Comparison of ENCODE assay signal across 2 cellular contexts in the genomic region with DNA sequence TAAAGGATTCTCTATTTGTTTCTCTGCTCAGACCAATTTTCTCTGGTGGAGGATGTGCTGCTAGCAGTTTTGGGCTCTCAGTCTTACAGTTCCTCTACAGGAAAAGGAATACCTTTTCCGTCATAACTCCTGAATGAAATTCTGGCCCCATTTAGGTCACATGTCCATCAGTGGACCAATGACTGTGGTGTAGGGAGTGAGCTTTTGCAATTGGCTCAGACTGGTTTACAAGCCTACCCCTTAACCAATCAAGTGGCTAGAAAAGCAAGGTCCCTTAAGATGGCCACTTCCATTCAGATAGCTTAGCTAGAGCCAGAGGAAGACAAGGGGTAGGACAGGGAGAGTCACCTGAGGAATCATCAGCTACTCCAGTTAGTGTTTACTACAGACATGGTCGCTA.
TF ChIP-seq lines count a peak whose summit lies in the region.

No MANE protein-coding gene starts in this region.

TF ChIP-seq in HepG2, 621 proteins besides CTCF, POLR2A, EP300 and RAD21:
- TF ChIP-seq SAFB2 (CRISPR knock-in tag; IDR thresholded peaks at IDR 0.05; ENCODE audit: borderline replicate concordance, low read depth) (no peak), NFYC (CRISPR knock-in tag; IDR thresholded peaks at IDR 0.05) (0 out of 2 replicates have a peak, but pooled peaks have one; percentile 16)
TF ChIP-seq in HepG2: peak in this region for 1.

TF ChIP-seq in WTC11, 78 proteins besides CTCF, POLR2A, EP300 and RAD21:
- TF ChIP-seq EMX1 (CRISPR knock-in tag; IDR thresholded peaks at IDR 0.05) (no peak), FOXK1 (CRISPR knock-in tag; IDR thresholded peaks at IDR 0.05) (no peak), ZNF121 (CRISPR knock-in tag; IDR thresholded peaks at IDR 0.05) (no peak), ZNF416 (CRISPR knock-in tag; IDR thresholded peaks at IDR 0.05) (no peak), GABPB1 (CRISPR knock-in tag; IDR thresholded peaks at IDR 0.05) (no peak), ZNF317 (CRISPR knock-in tag; IDR thresholded peaks at IDR 0.05; ENCODE audit: borderline replicate concordance, low read depth) (no peak), ZNF396 (CRISPR knock-in tag; IDR thresholded peaks at IDR 0.05; ENCODE audit: borderline replicate concordance) (no peak), CREB1 (CRISPR knock-in tag; IDR thresholded peaks at IDR 0.05) (no peak)
- TF ChIP-seq, protein P1, sequence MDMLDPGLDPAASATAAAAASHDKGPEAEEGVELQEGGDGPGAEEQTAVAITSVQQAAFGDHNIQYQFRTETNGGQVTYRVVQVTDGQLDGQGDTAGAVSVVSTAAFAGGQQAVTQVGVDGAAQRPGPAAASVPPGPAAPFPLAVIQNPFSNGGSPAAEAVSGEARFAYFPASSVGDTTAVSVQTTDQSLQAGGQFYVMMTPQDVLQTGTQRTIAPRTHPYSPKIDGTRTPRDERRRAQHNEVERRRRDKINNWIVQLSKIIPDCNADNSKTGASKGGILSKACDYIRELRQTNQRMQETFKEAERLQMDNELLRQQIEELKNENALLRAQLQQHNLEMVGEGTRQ (CRISPR knock-in tag; IDR thresholded peaks at IDR 0.05), result peak; percentile 61
- TF ChIP-seq, protein P2, sequence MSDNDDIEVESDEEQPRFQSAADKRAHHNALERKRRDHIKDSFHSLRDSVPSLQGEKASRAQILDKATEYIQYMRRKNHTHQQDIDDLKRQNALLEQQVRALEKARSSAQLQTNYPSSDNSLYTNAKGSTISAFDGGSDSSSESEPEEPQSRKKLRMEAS (CRISPR knock-in tag; IDR thresholded peaks at IDR 0.05), result no peak
- TF ChIP-seq, protein P3, sequence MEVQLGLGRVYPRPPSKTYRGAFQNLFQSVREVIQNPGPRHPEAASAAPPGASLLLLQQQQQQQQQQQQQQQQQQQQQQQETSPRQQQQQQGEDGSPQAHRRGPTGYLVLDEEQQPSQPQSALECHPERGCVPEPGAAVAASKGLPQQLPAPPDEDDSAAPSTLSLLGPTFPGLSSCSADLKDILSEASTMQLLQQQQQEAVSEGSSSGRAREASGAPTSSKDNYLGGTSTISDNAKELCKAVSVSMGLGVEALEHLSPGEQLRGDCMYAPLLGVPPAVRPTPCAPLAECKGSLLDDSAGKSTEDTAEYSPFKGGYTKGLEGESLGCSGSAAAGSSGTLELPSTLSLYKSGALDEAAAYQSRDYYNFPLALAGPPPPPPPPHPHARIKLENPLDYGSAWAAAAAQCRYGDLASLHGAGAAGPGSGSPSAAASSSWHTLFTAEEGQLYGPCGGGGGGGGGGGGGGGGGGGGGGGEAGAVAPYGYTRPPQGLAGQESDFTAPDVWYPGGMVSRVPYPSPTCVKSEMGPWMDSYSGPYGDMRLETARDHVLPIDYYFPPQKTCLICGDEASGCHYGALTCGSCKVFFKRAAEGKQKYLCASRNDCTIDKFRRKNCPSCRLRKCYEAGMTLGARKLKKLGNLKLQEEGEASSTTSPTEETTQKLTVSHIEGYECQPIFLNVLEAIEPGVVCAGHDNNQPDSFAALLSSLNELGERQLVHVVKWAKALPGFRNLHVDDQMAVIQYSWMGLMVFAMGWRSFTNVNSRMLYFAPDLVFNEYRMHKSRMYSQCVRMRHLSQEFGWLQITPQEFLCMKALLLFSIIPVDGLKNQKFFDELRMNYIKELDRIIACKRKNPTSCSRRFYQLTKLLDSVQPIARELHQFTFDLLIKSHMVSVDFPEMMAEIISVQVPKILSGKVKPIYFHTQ (CRISPR knock-in tag; IDR thresholded peaks at IDR 0.05), result no peak
- TF ChIP-seq, protein P4, sequence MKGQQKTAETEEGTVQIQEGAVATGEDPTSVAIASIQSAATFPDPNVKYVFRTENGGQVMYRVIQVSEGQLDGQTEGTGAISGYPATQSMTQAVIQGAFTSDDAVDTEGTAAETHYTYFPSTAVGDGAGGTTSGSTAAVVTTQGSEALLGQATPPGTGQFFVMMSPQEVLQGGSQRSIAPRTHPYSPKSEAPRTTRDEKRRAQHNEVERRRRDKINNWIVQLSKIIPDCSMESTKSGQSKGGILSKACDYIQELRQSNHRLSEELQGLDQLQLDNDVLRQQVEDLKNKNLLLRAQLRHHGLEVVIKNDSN (CRISPR knock-in tag; IDR thresholded peaks at IDR 0.05), result peak; percentile 16; the same call in 1 of the 2 replicates
- TF ChIP-seq, protein P5, sequence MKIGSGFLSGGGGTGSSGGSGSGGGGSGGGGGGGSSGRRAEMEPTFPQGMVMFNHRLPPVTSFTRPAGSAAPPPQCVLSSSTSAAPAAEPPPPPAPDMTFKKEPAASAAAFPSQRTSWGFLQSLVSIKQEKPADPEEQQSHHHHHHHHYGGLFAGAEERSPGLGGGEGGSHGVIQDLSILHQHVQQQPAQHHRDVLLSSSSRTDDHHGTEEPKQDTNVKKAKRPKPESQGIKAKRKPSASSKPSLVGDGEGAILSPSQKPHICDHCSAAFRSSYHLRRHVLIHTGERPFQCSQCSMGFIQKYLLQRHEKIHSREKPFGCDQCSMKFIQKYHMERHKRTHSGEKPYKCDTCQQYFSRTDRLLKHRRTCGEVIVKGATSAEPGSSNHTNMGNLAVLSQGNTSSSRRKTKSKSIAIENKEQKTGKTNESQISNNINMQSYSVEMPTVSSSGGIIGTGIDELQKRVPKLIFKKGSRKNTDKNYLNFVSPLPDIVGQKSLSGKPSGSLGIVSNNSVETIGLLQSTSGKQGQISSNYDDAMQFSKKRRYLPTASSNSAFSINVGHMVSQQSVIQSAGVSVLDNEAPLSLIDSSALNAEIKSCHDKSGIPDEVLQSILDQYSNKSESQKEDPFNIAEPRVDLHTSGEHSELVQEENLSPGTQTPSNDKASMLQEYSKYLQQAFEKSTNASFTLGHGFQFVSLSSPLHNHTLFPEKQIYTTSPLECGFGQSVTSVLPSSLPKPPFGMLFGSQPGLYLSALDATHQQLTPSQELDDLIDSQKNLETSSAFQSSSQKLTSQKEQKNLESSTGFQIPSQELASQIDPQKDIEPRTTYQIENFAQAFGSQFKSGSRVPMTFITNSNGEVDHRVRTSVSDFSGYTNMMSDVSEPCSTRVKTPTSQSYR (CRISPR knock-in tag; IDR thresholded peaks at IDR 0.05), result no peak
